Comparison of ENCODE assay signal across 1 cellular context in the genomic region with DNA sequence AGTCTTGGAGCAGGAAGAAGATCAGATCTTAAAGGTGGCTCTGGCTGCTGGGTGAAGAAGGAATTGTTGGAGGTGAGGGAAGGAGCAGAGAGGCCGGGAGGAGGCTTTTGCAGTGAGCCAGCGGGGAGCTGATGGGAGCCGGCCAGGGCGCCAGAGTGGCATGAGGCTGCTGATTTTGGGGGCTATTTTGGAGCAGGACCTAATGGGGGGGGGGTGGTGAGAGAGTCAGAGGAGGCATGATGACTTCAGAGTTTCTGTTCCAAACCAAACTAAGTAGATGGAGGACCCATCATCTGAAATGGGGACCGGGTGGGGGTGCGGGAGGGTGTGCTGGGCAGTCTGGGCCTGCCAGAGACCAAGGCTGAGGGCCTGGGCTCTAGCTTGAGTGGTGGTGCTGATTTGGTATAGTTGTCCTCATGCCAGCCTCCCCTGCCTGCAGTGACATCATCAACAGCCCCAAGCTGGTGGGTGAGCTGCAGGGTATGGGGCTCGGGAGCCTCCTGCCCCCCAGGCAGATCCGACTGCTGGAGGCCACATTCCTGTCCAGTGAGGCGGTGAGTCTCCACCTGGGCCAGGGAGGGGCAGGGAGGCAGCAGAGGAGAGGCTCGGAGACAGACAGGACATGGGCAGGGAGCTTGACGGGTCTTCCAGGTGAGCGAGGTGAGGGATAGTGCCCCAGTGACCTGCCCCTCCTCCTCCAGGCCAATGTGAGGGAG.
TF ChIP-seq lines count a peak whose summit lies in the region.

No MANE protein-coding gene starts in this region.

TF ChIP-seq in HEK293, 187 proteins besides CTCF, POLR2A, EP300 and RAD21 (continued from another document):
- TF ChIP-seq ZIC2 (tag by site-specific recombination; IDR thresholded peaks at IDR 0.05), result peak; percentile 91
- TF ChIP-seq, protein P1, sequence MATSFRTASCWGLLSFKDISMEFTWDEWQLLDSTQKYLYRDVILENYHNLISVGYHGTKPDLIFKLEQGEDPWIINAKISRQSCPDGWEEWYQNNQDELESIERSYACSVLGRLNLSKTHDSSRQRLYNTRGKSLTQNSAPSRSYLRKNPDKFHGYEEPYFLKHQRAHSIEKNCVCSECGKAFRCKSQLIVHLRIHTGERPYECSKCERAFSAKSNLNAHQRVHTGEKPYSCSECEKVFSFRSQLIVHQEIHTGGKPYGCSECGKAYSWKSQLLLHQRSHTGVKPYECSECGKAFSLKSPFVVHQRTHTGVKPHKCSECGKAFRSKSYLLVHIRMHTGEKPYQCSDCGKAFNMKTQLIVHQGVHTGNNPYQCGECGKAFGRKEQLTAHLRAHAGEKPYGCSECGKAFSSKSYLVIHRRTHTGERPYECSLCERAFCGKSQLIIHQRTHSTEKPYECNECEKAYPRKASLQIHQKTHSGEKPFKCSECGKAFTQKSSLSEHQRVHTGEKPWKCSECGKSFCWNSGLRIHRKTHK (tag by site-specific recombination; IDR thresholded peaks at IDR 0.05), result no peak
- peak; percentile 38 for TF ChIP-seq GLIS2 (tag by site-specific recombination; IDR thresholded peaks at IDR 0.05)
- TF ChIP-seq ZNF549 (tag by site-specific recombination; IDR thresholded peaks at IDR 0.05), result no peak
